In genomic region chr6:118796548-118796947, GRCh38 we compare ENCODE assay signal across 7 cellular contexts.
A peak's percentile ranks its signal among the peaks of the same experiment; 100 is the strongest.
DNase-seq lines count a peak whose midpoint lies in the region; ATAC-seq and TF ChIP-seq lines count a peak whose summit lies in the region.
"Not testable (repeated sequence)": the region's sequence is repeated elsewhere in the genome, so short reads cannot be mapped to it uniquely, and the experiment has no call there.

No MANE protein-coding gene starts in this region.

- H3K4me2 ChIP-seq in HCT116 (ENCODE audit: low read length) (peak overlapping the region; percentile 35; the same call in 1 of the 2 replicates), OCI-LY3 (ENCODE audit: low read length) (peak overlapping the region; percentile 7; the same call in 1 of the 2 replicates)

- not testable (repeated sequence) for H3K4me3 Mint-ChIP-seq in activated CD4-positive, alpha-beta T cell treated with anti-CD3 and anti-CD28 coated beads for 36 hours
- H3K4me3 Mint-ChIP-seq in central memory CD8-positive, alpha-beta T cell: peak overlapping the region; percentile 73
- H3K4me3 Mint-ChIP-seq in naive thymus-derived CD8-positive, alpha-beta T cell: peak overlapping the region in 9 of 10 donors; percentile 69 to 95 (median 81)

- BruUV-seq in HCT116 (replicated peaks; lab: Mats Ljungman, UMichigan): not testable (repeated sequence)

- not testable (repeated sequence) for H3K4me1 ChIP-seq in HCT116 (ENCODE audit: control insufficient read depth in 1 of 2, insufficient read depth in 2 of 2, low read length in 2 of 2); OCI-LY3 (ENCODE audit: low read length)

- H3K36me3 Mint-ChIP-seq in activated CD4-positive, alpha-beta T cell treated with anti-CD3 and anti-CD28 coated beads for 36 hours (ENCODE audit: low read depth): peaks cover 30% of the 10 kb centered on the region
- not testable (repeated sequence) for H3K36me3 Mint-ChIP-seq in central memory CD8-positive, alpha-beta T cell (ENCODE audit: insufficient read depth)
- peaks cover 0 to 31% (median 19%) of the 10 kb centered on the region in 3 donors for H3K36me3 Mint-ChIP-seq in naive thymus-derived CD8-positive, alpha-beta T cell

- not testable (repeated sequence) for H3K79me2 ChIP-seq in HCT116 (ENCODE audit: insufficient read depth, low read length); OCI-LY3 (ENCODE audit: low read length)

- TF ChIP-seq POLR2A in HCT116 (IDR thresholded peaks at IDR 0.05; ENCODE audit: borderline replicate concordance, extremely low read depth, insufficient read depth, insufficient read length): not testable (repeated sequence)

- RAD21 ChIA-PET in HCT116 (lab: Charles Lee; ENCODE audit: low non-redundant PET in 1 of 2, low total read pairs in 2 of 2, uncharacterized antibody in 2 of 2, unreplicated experiment in 2 of 2): interaction anchor here in 1 of 2 experiments (0.5 kb wide), 1 partner anchor 512 kb away, joined by 3 read pairs; no protein-coding TSS in a partner anchor

- peak; percentile 59; the same call in 1 of the 2 replicates for ATAC-seq in HCT116
- not testable (repeated sequence) for ATAC-seq in activated CD4-positive, alpha-beta T cell treated with anti-CD3 and anti-CD28 coated beads for 36 hours
- peak; percentile 80 for ATAC-seq in central memory CD8-positive, alpha-beta T cell (replicated peaks; ENCODE audit: extremely low read depth, poor library complexity, severe bottlenecking)
- peak in 1 of 2 donors; percentile 72 for ATAC-seq in naive thymus-derived CD8-positive, alpha-beta T cell

- H3K27ac ChIP-seq in HCT116 (ENCODE audit: low read depth, low read length); OCI-LY3 (ENCODE audit: low read length): not testable (repeated sequence)

- DNase-seq in HCT116 (ENCODE audit: low read depth, low spot score): peak; percentile 19
- peak; percentile 76 for DNase-seq in activated CD4-positive, alpha-beta T cell treated with anti-CD3 and anti-CD28 coated beads for 36 hours
- peak; percentile 64 to 72 for DNase-seq in activated T-cell treated with anti-CD3 and anti-CD28 coated beads, Interleukin-2, amount 50 U/mL, for 48 hours
- peak; percentile 75 to 91 for DNase-seq in central memory CD8-positive, alpha-beta T cell (ENCODE audit: low spot score in 2 of 2)
- DNase-seq in naive thymus-derived CD8-positive, alpha-beta T cell: peak; percentile 38 to 94 (median 82)
- peak; percentile 29 for DNase-seq in stimulated activated CD8-positive, alpha-beta memory T cell treated with anti-CD3 and anti-CD28 coated beads, Interleukin-12 subunit alpha, Interleukin-12 subunit beta, amount 100 ng/mL, for 4 hours (ENCODE audit: low read depth)

- POLR2A ChIA-PET in HCT116 (lab: Charles Lee): not testable (repeated sequence)
- POLR2A ChIA-PET in activated CD4-positive, alpha-beta T cell treated with anti-CD3 and anti-CD28 coated beads for 36 hours (lab: Charles Lee): interaction anchor here (0.6 kb wide), 1 partner anchor 72 kb away, joined by 3 read pairs; no protein-coding TSS in a partner anchor
- POLR2A ChIA-PET in naive thymus-derived CD8-positive, alpha-beta T cell (lab: Charles Lee): interaction anchor here (0.6 to 3.4 kb wide), 11 partner anchors 9 to 238 kb away, joined by 3 to 25 read pairs (median 5); partner anchors contain the start of genes ASF1A and CEP85L

- H4K20me1 ChIP-seq in HCT116 (ENCODE audit: insufficient read depth); OCI-LY3 (ENCODE audit: insufficient read depth, low read length): not testable (repeated sequence)

- intact Hi-C loops in HCT116 (cut with micrococcal nuclease); activated CD4-positive, alpha-beta T cell treated with anti-CD3 and anti-CD28 coated beads for 36 hours (cut with DNase I, micrococcal nuclease): not testable (repeated sequence)

- TF ChIP-seq RAD21 in HCT116 (IDR thresholded peaks at IDR 0.05; ENCODE audit: low read depth): 0 out of 2 replicates have a peak, but pooled peaks have one; percentile 6

- not testable (repeated sequence) for H3K9me2 ChIP-seq in HCT116 (ENCODE audit: insufficient read depth)

- H3K27me3 Mint-ChIP-seq in activated CD4-positive, alpha-beta T cell treated with anti-CD3 and anti-CD28 coated beads for 36 hours; central memory CD8-positive, alpha-beta T cell; naive thymus-derived CD8-positive, alpha-beta T cell: not testable (repeated sequence)

- CTCF ChIA-PET in HCT116 (lab: Charles Lee): interaction anchor here (1.4 to 1.5 kb wide), 2 partner anchors 20 to 314 kb away, joined by 3 read pairs; no protein-coding TSS in a partner anchor
- CTCF ChIA-PET in activated CD4-positive, alpha-beta T cell treated with anti-CD3 and anti-CD28 coated beads for 36 hours (lab: Charles Lee): interaction anchor here (0.8 kb wide), 1 partner anchor 314 kb away, joined by 4 read pairs; no protein-coding TSS in a partner anchor

- not testable (repeated sequence) for H3K36me3 ChIP-seq in HCT116 (ENCODE audit: control insufficient read depth in 1 of 2, insufficient read depth in 2 of 2, low read length in 2 of 2); OCI-LY3 (replicated peaks; ENCODE audit: low read depth, low read length)

- not testable (repeated sequence) for H3K27me3 ChIP-seq in HCT116 (ENCODE audit: insufficient read depth, low read length); OCI-LY3 (ENCODE audit: low read depth, low read length)

- H3K9me3 ChIP-seq in HCT116 (ENCODE audit: control insufficient read depth in 1 of 2, insufficient read depth in 1 of 2, low read depth in 1 of 2, low read length in 2 of 2); OCI-LY3 (ENCODE audit: insufficient read depth, low read length): not testable (repeated sequence)

- H2AFZ ChIP-seq in HCT116 (ENCODE audit: low read depth, low read length, poor library complexity, severe bottlenecking); OCI-LY3 (ENCODE audit: low read depth, low read length): not testable (repeated sequence)

- H3K9me3 Mint-ChIP-seq in activated CD4-positive, alpha-beta T cell treated with anti-CD3 and anti-CD28 coated beads for 36 hours (ENCODE audit: low read depth): peaks cover 18% of the 10 kb centered on the region
- H3K9me3 Mint-ChIP-seq in central memory CD8-positive, alpha-beta T cell: not testable (repeated sequence)
- H3K9me3 Mint-ChIP-seq in naive thymus-derived CD8-positive, alpha-beta T cell: peaks cover 0 to 30% (median 17%) of the 10 kb centered on the region in 9 donors

- peak overlapping the region; percentile 80 for H3K27ac Mint-ChIP-seq in activated CD4-positive, alpha-beta T cell treated with anti-CD3 and anti-CD28 coated beads for 36 hours
- H3K27ac Mint-ChIP-seq in central memory CD8-positive, alpha-beta T cell (ENCODE audit: low read depth): peak overlapping the region; percentile 98
- H3K27ac Mint-ChIP-seq in naive thymus-derived CD8-positive, alpha-beta T cell: peak overlapping the region; percentile 96 to 99 (median 98)

- not testable (repeated sequence) for TF ChIP-seq CTCF in HCT116 (IDR thresholded peaks at IDR 0.05 in 2 of 3, conservative IDR thresholded peaks at IDR 0.05 in 1 of 3; ENCODE audit: borderline replicate concordance in 1 of 3, insufficient read depth in 1 of 3, low read depth in 2 of 3, low read length in 2 of 3); OCI-LY3 (IDR thresholded peaks at IDR 0.05; ENCODE audit: low read depth, low read length)

- H3K4me1 Mint-ChIP-seq in activated CD4-positive, alpha-beta T cell treated with anti-CD3 and anti-CD28 coated beads for 36 hours: peaks cover 37% of the 10 kb centered on the region
- H3K4me1 Mint-ChIP-seq in central memory CD8-positive, alpha-beta T cell: peaks cover 47% of the 10 kb centered on the region
- H3K4me1 Mint-ChIP-seq in naive thymus-derived CD8-positive, alpha-beta T cell: peaks cover 14 to 60% (median 45%) of the 10 kb centered on the region in 4 donors

- not testable (repeated sequence) for H3K4me3 ChIP-seq in HCT116 (replicated peaks in 1 of 2; ENCODE audit: low read depth in 1 of 2, low read length in 2 of 2); OCI-LY3 (ENCODE audit: low read length)

- H3K9ac ChIP-seq in HCT116 (ENCODE audit: low read length); OCI-LY3 (ENCODE audit: low read length): not testable (repeated sequence)

TF ChIP-seq in HCT116, 20 proteins besides CTCF, POLR2A, EP300 and RAD21:
- TF ChIP-seq CBX3 (IDR thresholded peaks at IDR 0.05; ENCODE audit: low read depth) (0 out of 2 replicates have a peak, but pooled peaks have one; percentile 11), TCF7L2 (IDR thresholded peaks at IDR 0.05; ENCODE audit: borderline replicate concordance, extremely low read depth, insufficient read depth, insufficient read length) (peak; percentile 80)

Comparison
In these comparisons a context has a peak if more than half of its experiments do, and no peak if none do; other contexts are left out.
1. DNase-seq: peak in every context shown above with its lines; median percentile 83 in central memory CD8-positive, alpha-beta T cell; 82 in naive thymus-derived CD8-positive, alpha-beta T cell; 76 in activated CD4-positive, alpha-beta T cell treated with anti-CD3 and anti-CD28 coated beads for 36 hours; 68 in activated T-cell treated with anti-CD3 and anti-CD28 coated beads, Interleukin-2, amount 50 U/mL, for 48 hours; 29 in stimulated activated CD8-positive, alpha-beta memory T cell treated with anti-CD3 and anti-CD28 coated beads, Interleukin-12 subunit alpha, Interleukin-12 subunit beta, amount 100 ng/mL, for 4 hours; 19 in HCT116.